25 cellular contexts compared by ENCODE assay signal in genomic region chr9:30970186-30970585, GRCh38.
"Had no signal": no experiment of that assay in that cellular context is flagged by ENCODE, and none has a peak within 500 bp of the region (broad histone marks: within the 10 kb centered on the region; RNA-seq: fewer than 3 reads in every experiment).

No MANE protein-coding gene starts in this region.

- H3K4me3 ChIP-seq: ascending aorta, breast epithelium, cardiac muscle cell, colonic mucosa, esophagus squamous epithelium had no signal

- H3K9me3 ChIP-seq: ascending aorta, breast epithelium, colonic mucosa, esophagus squamous epithelium had no signal

- DNase-seq: activated CD4-positive, alpha-beta memory T cell treated with anti-CD3 and anti-CD28 coated beads, Interleukin-2, amount 10 ng/mL, durations not matched to agents 7 days and 5 days; activated CD4-positive, alpha-beta T cell treated with anti-CD3 and anti-CD28 coated beads for 36 hours; activated CD4-positive, alpha-beta T cell treated with anti-CD3 and anti-CD28 coated beads, Interleukin-2, amount 10 ng/mL, durations not matched to agents 24 days and 14 days; activated CD4-positive, CD25-positive, alpha-beta regulatory T cell; activated CD4-positive, CD25-positive, alpha-beta regulatory T cell treated with anti-CD3 and anti-CD28 coated beads, Interleukin-2, amount 50 U/mL, for 72 hours; activated CD8-positive, alpha-beta memory T cell treated with anti-CD3 and anti-CD28 coated beads, Interleukin-2, amount 50 U/mL, for 48 hours; activated gamma-delta T cell; activated naive CD4-positive, alpha-beta T cell; activated naive CD4-positive, alpha-beta T cell treated with anti-CD3 and anti-CD28 coated beads, Interleukin-2, amount 10 ng/mL, durations not matched to agents 7 days and 5 days; activated naive CD8-positive, alpha-beta T cell treated with anti-CD3 and anti-CD28 coated beads, Interleukin-2, amount 10 ng/mL, durations not matched to agents 7 days and 5 days; activated T-cell treated with anti-CD3 and anti-CD28 coated beads for 4 hours; activated T-cell treated with anti-CD3 and anti-CD28 coated beads, Interleukin-2, amount 50 U/mL, for 24 hours; activated T-cell treated with anti-CD3 and anti-CD28 coated beads, Interleukin-2, amount 50 U/mL, for 72 hours; central memory CD4-positive, alpha-beta T cell; cerebellar nuclear complex; colonic mucosa; effector CD8-positive, alpha-beta T cell; esophagus squamous epithelium; head of caudate nucleus; T-helper 2 cell had no signal

- H3K27ac ChIP-seq: ascending aorta, breast epithelium, cardiac muscle cell, colonic mucosa, epithelial cell of prostate, esophagus squamous epithelium had no signal

- H3K27me3 ChIP-seq: ascending aorta, breast epithelium, cardiac muscle cell, colonic mucosa, esophagus squamous epithelium had no signal

- ATAC-seq: activated CD4-positive, alpha-beta T cell treated with anti-CD3 and anti-CD28 coated beads for 36 hours; activated naive CD4-positive, alpha-beta T cell treated with anti-CD3 and anti-CD28 coated beads, Interleukin-2, amount 50 U/mL, for 72 hours; activated T-cell treated with anti-CD3 and anti-CD28 coated beads, Interleukin-2, amount 50 U/mL, for 72 hours had no signal

- H3K36me3 ChIP-seq: ascending aorta, breast epithelium, cardiac muscle cell, colonic mucosa, esophagus squamous epithelium had no signal

- H3K4me1 ChIP-seq: ascending aorta, breast epithelium, colonic mucosa, esophagus squamous epithelium had no signal
